Comparison of ENCODE assay signal across 12 cellular contexts in the genomic region with DNA sequence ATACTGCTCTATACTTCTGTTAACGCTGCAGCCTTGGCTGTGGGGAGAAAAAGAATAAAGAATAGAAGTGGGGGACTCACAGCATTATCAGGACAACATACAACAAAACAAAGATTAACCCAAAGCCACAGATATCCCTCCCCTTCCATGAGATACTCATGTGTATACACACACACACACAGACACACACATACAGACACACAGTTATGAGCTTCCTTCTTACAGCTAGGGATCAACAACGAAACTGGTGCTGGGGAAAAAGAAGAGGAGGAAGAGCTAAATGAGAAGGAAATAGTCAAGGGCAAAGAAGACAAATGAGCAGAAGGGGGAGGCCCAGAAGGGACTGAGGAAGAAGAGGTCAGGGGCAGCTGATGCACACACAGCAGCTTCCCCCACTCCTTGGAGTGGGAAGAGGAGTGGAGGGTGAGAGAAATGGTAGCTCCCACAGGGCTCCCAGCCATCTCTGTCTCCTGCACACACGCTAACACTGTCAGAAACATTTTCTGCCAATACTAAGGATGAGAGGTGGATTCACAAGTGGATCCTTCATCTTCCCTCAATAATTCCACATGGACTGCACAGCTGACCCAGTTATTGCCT.
DNase-seq lines count a peak whose midpoint lies in the region; ATAC-seq and TF ChIP-seq lines count a peak whose summit lies in the region.
"Had no signal": no experiment of that assay in that cellular context is flagged by ENCODE, and none has a peak within 500 bp of the region (broad histone marks: within the 10 kb centered on the region; RNA-seq: fewer than 3 reads in every experiment).

No MANE protein-coding gene starts in this region.

- DNase-seq in Peyer's patch (no peak), dorsolateral prefrontal cortex (peak in 1 of 10 donors; percentile 35), midbrain (lab: John Stamatoyannopoulos, UW) (peak; percentile 62), superior temporal gyrus (ENCODE audit: extremely low spot score) (peak; percentile 63), A172 (ENCODE audit: low spot score) (no peak)
- no peak for DNase-seq in naive thymus-derived CD8-positive, alpha-beta T cell
- DNase-seq: activated CD4-positive, alpha-beta T cell treated with anti-CD3 and anti-CD28 coated beads, Interleukin-2, amount 10 ng/mL, durations not matched to agents 7 days and 5 days; activated naive CD8-positive, alpha-beta T cell treated with anti-CD3 and anti-CD28 coated beads, Interleukin-2, amount 10 ng/mL, durations not matched to agents 7 days and 5 days; mammary epithelial cell; stimulated activated CD4-positive, alpha-beta T cell treated with anti-CD3 and anti-CD28 coated beads, Interleukin-4, amount 100 ng/mL, for 24 hours had no signal

- peaks cover 0 to 11% (median 0%) of the 10 kb centered on the region in 4 donors for H3K4me1 ChIP-seq in Peyer's patch

- H3K4me3 Mint-ChIP-seq in naive thymus-derived CD8-positive, alpha-beta T cell: no peak overlapping the region
- H3K4me3 Mint-ChIP-seq: activated CD4-positive, alpha-beta T cell treated with anti-CD3 and anti-CD28 coated beads, Interleukin-2, amount 10 ng/mL, durations not matched to agents 7 days and 5 days; activated naive CD8-positive, alpha-beta T cell treated with anti-CD3 and anti-CD28 coated beads, Interleukin-2, amount 10 ng/mL, durations not matched to agents 7 days and 5 days had no signal

- peak overlapping the region in 2 of 10 donors; percentile 4 to 40 for H3K27ac Mint-ChIP-seq in naive thymus-derived CD8-positive, alpha-beta T cell
- H3K27ac Mint-ChIP-seq: activated CD4-positive, alpha-beta T cell treated with anti-CD3 and anti-CD28 coated beads, Interleukin-2, amount 10 ng/mL, durations not matched to agents 7 days and 5 days; activated naive CD8-positive, alpha-beta T cell treated with anti-CD3 and anti-CD28 coated beads, Interleukin-2, amount 10 ng/mL, durations not matched to agents 7 days and 5 days had no signal

- H3K27ac ChIP-seq in Peyer's patch: peak overlapping the region in 3 of 4 donors; percentile 43 to 77 (median 71)
- H3K27ac ChIP-seq in dorsolateral prefrontal cortex: peak overlapping the region; percentile 52 to 96 (median 91)

- H3K27me3 Mint-ChIP-seq in naive thymus-derived CD8-positive, alpha-beta T cell: no peaks in the 10 kb centered on the region
- H3K27me3 Mint-ChIP-seq: activated CD4-positive, alpha-beta T cell treated with anti-CD3 and anti-CD28 coated beads, Interleukin-2, amount 10 ng/mL, durations not matched to agents 7 days and 5 days; activated naive CD8-positive, alpha-beta T cell treated with anti-CD3 and anti-CD28 coated beads, Interleukin-2, amount 10 ng/mL, durations not matched to agents 7 days and 5 days had no signal

- no peak for TF ChIP-seq POLR2A in Peyer's patch (IDR thresholded peaks at IDR 0.05)

- H3K9me3 ChIP-seq in Peyer's patch: no peaks in the 10 kb centered on the region

- TF ChIP-seq CTCF in Peyer's patch (IDR thresholded peaks at IDR 0.05) (no peak), dorsolateral prefrontal cortex (IDR thresholded peaks at IDR 0.05 in 54 of 56, conservative IDR thresholded peaks at IDR 0.05 in 2 of 56; ENCODE audit: low read depth in 1 of 56, partially characterized antibody in 56 of 56) (no peak)

- intact Hi-C loops in dorsolateral prefrontal cortex (cut with DNase I): loop anchor here (10.0 kb wide), 2 partner anchors 177 to 257 kb away; a partner anchor contains a TSS

- H3K36me3 ChIP-seq in Peyer's patch: peaks cover 0 to 2% (median 0%) of the 10 kb centered on the region in 3 donors

- H3K4me3 ChIP-seq in Peyer's patch: no peak overlapping the region
- H3K4me3 ChIP-seq in dorsolateral prefrontal cortex: peak overlapping the region in 30 of 59 donors; percentile 0 to 53 (median 32)

- H3K27me3 ChIP-seq in Peyer's patch (no peaks in the 10 kb centered on the region), dorsolateral prefrontal cortex (no peaks in the 10 kb centered on the region)

- POLR2A ChIA-PET in naive thymus-derived CD8-positive, alpha-beta T cell (lab: Charles Lee): interaction anchor here (0.6 kb wide), 1 partner anchor 38 kb away, joined by 3 read pairs; no protein-coding TSS in a partner anchor

- no peaks in the 10 kb centered on the region for H3K9me3 Mint-ChIP-seq in naive thymus-derived CD8-positive, alpha-beta T cell
- H3K9me3 Mint-ChIP-seq: activated CD4-positive, alpha-beta T cell treated with anti-CD3 and anti-CD28 coated beads, Interleukin-2, amount 10 ng/mL, durations not matched to agents 7 days and 5 days; activated naive CD8-positive, alpha-beta T cell treated with anti-CD3 and anti-CD28 coated beads, Interleukin-2, amount 10 ng/mL, durations not matched to agents 7 days and 5 days had no signal

- peaks cover 5 to 20% (median 5%) of the 10 kb centered on the region in 4 donors for H3K4me1 Mint-ChIP-seq in naive thymus-derived CD8-positive, alpha-beta T cell
- H3K4me1 Mint-ChIP-seq: activated CD4-positive, alpha-beta T cell treated with anti-CD3 and anti-CD28 coated beads, Interleukin-2, amount 10 ng/mL, durations not matched to agents 7 days and 5 days; activated naive CD8-positive, alpha-beta T cell treated with anti-CD3 and anti-CD28 coated beads, Interleukin-2, amount 10 ng/mL, durations not matched to agents 7 days and 5 days had no signal

- ATAC-seq in GM19397 (IDR thresholded peaks at IDR 0.05; ENCODE audit: unreplicated experiment): no peak
- no peak for ATAC-seq in naive thymus-derived CD8-positive, alpha-beta T cell
- no peak for ATAC-seq in HG03520 (IDR thresholded peaks at IDR 0.05; ENCODE audit: unreplicated experiment)

- peaks cover 4 to 19% (median 8%) of the 10 kb centered on the region in 3 donors for H3K36me3 Mint-ChIP-seq in naive thymus-derived CD8-positive, alpha-beta T cell
- H3K36me3 Mint-ChIP-seq: activated naive CD8-positive, alpha-beta T cell treated with anti-CD3 and anti-CD28 coated beads, Interleukin-2, amount 10 ng/mL, durations not matched to agents 7 days and 5 days had no signal

Comparison
In these comparisons a context has a peak if more than half of its experiments do, and no peak if none do; other contexts are left out.
1. DNase-seq: peak in midbrain (single experiment) and superior temporal gyrus (single experiment); none in Peyer's patch (0 of 3), A172 (single experiment) and naive thymus-derived CD8-positive, alpha-beta T cell (0 of 10).
2. H3K4me3 ChIP-seq: peak in dorsolateral prefrontal cortex (30 of 59); none in Peyer's patch (0 of 4).